Comparison of ENCODE assay signal across 20 cellular contexts in the genomic region with DNA sequence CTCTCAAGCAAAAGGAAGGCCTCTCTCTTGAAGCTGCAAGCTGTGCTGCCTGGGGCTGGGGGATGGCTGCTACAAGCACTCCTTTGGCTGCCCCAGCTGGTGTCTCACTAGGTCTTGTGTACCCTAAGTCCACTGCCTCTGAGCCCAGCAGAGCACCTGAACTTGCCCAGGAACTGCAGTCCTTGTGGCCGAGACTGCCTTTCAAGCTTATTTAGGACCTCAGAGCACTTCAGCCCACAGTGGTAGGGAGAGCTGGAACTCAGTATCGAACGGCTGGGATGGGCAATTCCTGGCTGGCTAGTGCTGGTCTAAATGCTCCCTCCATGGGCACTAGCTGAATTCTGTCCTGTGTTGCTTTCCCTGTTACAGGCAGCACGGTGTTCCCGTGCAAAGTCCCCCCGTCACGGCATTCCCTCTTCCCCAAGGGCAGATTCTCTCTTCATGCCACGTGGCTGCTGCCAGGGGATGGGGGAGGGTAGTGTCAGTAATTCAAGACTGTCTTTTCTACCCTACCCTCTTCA. TPM values are rescaled to one million over a fixed set of nuclear protein-coding genes. Genes with fewer than 3 reads are reported as not detected.
A peak's percentile ranks its signal among the peaks of the same experiment; 100 is the strongest.
DNase-seq lines count a peak whose midpoint lies in the region; ATAC-seq, FAIRE-seq and TF ChIP-seq lines count a peak whose summit lies in the region.
"Had no signal": no experiment of that assay in that cellular context is flagged by ENCODE, and none has a peak within 500 bp of the region (broad histone marks: within the 10 kb centered on the region; RNA-seq: fewer than 3 reads in every experiment).

No MANE protein-coding gene starts in this region.

- peaks cover 15% of the 10 kb centered on the region for H3K27me3 Mint-ChIP-seq in nephron progenitor cell (ENCODE audit: low read depth, poor library complexity)
- peaks cover 10% of the 10 kb centered on the region for H3K27me3 Mint-ChIP-seq in activated T-cell treated with anti-CD3 and anti-CD28 coated beads, Interleukin-2, amount 50 U/mL, for 72 hours (ENCODE audit: low read depth)

- H3K36me3 ChIP-seq in HepG2 (replicated peaks in 1 of 2; ENCODE audit: control insufficient read depth in 1 of 2, insufficient read depth in 2 of 2, low read length in 2 of 2) (no peaks in the 10 kb centered on the region), right lobe of liver (no peaks in the 10 kb centered on the region)

- H3K27me3 ChIP-seq in HepG2 (ENCODE audit: control insufficient read depth in 1 of 2, insufficient read depth in 2 of 2, low read length in 2 of 2) (no peaks in the 10 kb centered on the region), right lobe of liver (no peaks in the 10 kb centered on the region)

- POLR2A ChIA-PET in HepG2 (lab: Yijun Ruan, JAX) = interaction anchor here (1.0 to 2.9 kb wide), 6 partner anchors 10 to 194 kb away, joined by 3 to 34 read pairs (median 4); no protein-coding TSS in a partner anchor

- in situ Hi-C loops in HepG2 (cut with HindIII; ENCODE audit: extremely low pct_ligation_motif_present, low pct_unique_long_range_greater_than_20kb) = no loop called here

- H4K20me1 ChIP-seq in HepG2 (ENCODE audit: insufficient read depth, low read length) = no peaks in the 10 kb centered on the region

- intact Hi-C loops in HepG2 (cut with micrococcal nuclease; ENCODE audit: unreplicated experiment) (loop anchor here (5.0 kb wide), 1 partner anchor 33 kb away; no protein-coding TSS in a partner anchor), right lobe of liver (cut with DNase I) (no loop called here)

- peak overlapping the region; percentile 97 for H2AFZ ChIP-seq in HepG2 (ENCODE audit: low read length)

- peak overlapping the region; percentile 52 for H3K9ac ChIP-seq in HepG2 (ENCODE audit: insufficient read depth, low read depth, low read length)

- H3K27ac ChIP-seq in HepG2 (ENCODE audit: extremely low read length, insufficient read depth, low read length) = peak overlapping the region; percentile 57
- H3K27ac ChIP-seq in right lobe of liver = no peak overlapping the region
- H3K27ac ChIP-seq: HL-60 had no signal

- peaks cover 6% of the 10 kb centered on the region for H3K36me3 Mint-ChIP-seq in nephron progenitor cell (ENCODE audit: low read depth)
- H3K36me3 Mint-ChIP-seq in activated T-cell treated with anti-CD3 and anti-CD28 coated beads, Interleukin-2, amount 50 U/mL, for 72 hours (ENCODE audit: insufficient read depth in 2 of 2) = no peaks in the 10 kb centered on the region

- peak; percentile 82 for ATAC-seq in HepG2
- no peak for ATAC-seq in right lobe of liver
- ATAC-seq in activated T-cell treated with anti-CD3 and anti-CD28 coated beads, Interleukin-2, amount 50 U/mL, for 72 hours (replicated peaks in 1 of 2) = no peak
- no peak for ATAC-seq in GM18873 (IDR thresholded peaks at IDR 0.05; ENCODE audit: low FRiP score, unreplicated experiment)
- ATAC-seq in HG02798 (IDR thresholded peaks at IDR 0.05; ENCODE audit: poor library complexity, unreplicated experiment) = no peak

- H3K4me1 Mint-ChIP-seq in nephron progenitor cell = peaks cover 15% of the 10 kb centered on the region
- H3K4me1 Mint-ChIP-seq in activated T-cell treated with anti-CD3 and anti-CD28 coated beads, Interleukin-2, amount 50 U/mL, for 72 hours (ENCODE audit: low read depth) = no peaks in the 10 kb centered on the region
- H3K4me1 Mint-ChIP-seq: CD4-positive, CD25-positive, alpha-beta regulatory T cell had no signal

- no peak overlapping the region for H3K4me3 Mint-ChIP-seq in nephron progenitor cell
- H3K4me3 Mint-ChIP-seq in activated T-cell treated with anti-CD3 and anti-CD28 coated beads, Interleukin-2, amount 50 U/mL, for 72 hours = no peak overlapping the region
- H3K4me3 Mint-ChIP-seq: CD4-positive, CD25-positive, alpha-beta regulatory T cell had no signal

- TF ChIP-seq POLR2A in HepG2 (IDR thresholded peaks at IDR 0.05; ENCODE audit: insufficient read depth in 1 of 2, low read depth in 2 of 2, low read length in 2 of 2) (peak; percentile 49 to 53; a peak in 2 of 4 replicates), right lobe of liver (IDR thresholded peaks at IDR 0.05) (no peak)

- H3K4me1 ChIP-seq in HepG2 (ENCODE audit: insufficient read depth, low read length) (peaks cover 43% of the 10 kb centered on the region), right lobe of liver (no peaks in the 10 kb centered on the region)

- WGBS in HepG2 (ENCODE audit: low lambda C conversion rate) = 27% methylated on average over 8 of the region's 8 CpGs
- WGBS in right lobe of liver (ENCODE audit: insufficient coverage, low coverage, low lambda C conversion rate, missing lambda C conversion rate) = 66% methylated on average over 2 of the region's 8 CpGs

- no peaks in the 10 kb centered on the region for H3K9me3 ChIP-seq in HepG2 (ENCODE audit: low read length)
- H3K9me3 ChIP-seq in right lobe of liver = no peaks in the 10 kb centered on the region

- no peaks in the 10 kb centered on the region for H3K79me2 ChIP-seq in HepG2 (ENCODE audit: insufficient read depth, low read length)

- peak overlapping the region; percentile 53 for H3K27ac Mint-ChIP-seq in nephron progenitor cell
- no peak overlapping the region for H3K27ac Mint-ChIP-seq in activated T-cell treated with anti-CD3 and anti-CD28 coated beads, Interleukin-2, amount 50 U/mL, for 72 hours
- H3K27ac Mint-ChIP-seq: CD4-positive, CD25-positive, alpha-beta regulatory T cell had no signal

- H3K9me3 Mint-ChIP-seq in nephron progenitor cell = peaks cover 42% of the 10 kb centered on the region
- H3K9me3 Mint-ChIP-seq in activated T-cell treated with anti-CD3 and anti-CD28 coated beads, Interleukin-2, amount 50 U/mL, for 72 hours = peaks cover under 1 to 4% of the 10 kb centered on the region in 2 donors

- TF ChIP-seq RAD21 in HepG2 (CRISPR knock-in tag; IDR thresholded peaks at IDR 0.05) = no peak

- TF ChIP-seq CTCF in HepG2 (CRISPR knock-in tag; IDR thresholded peaks at IDR 0.05) (peak; percentile 25; the same call in 1 of the 2 replicates), right lobe of liver (IDR thresholded peaks at IDR 0.05) (no peak), nephron progenitor cell (IDR thresholded peaks at IDR 0.05) (no peak)

- CTCF ChIA-PET in HepG2 (lab: Yijun Ruan, JAX; ENCODE audit: low intra/inter-chr PET ratio, low total read pairs) = no interaction called here

- BruUV-seq in HepG2 (replicated peaks; lab: Mats Ljungman, UMichigan) = no TSS peak

- H3K4me2 ChIP-seq in HepG2 (ENCODE audit: low read depth, low read length) = peak overlapping the region; percentile 67

- H3K4me3 ChIP-seq in HepG2 (replicated peaks in 1 of 3; ENCODE audit: insufficient read depth in 1 of 3, low read depth in 2 of 3, low read length in 3 of 3) (peak overlapping the region in 1 of 3 experiments; percentile 30; a peak in 1 of 6 replicates), right lobe of liver (no peak overlapping the region)

- TF ChIP-seq EP300 in HepG2 (IDR thresholded peaks at IDR 0.05; ENCODE audit: low read depth in 2 of 2, low read length in 2 of 2) = no peak; a peak in 1 of 4 replicates
- TF ChIP-seq EP300 in HepG2 (CRISPR knock-in tag; IDR thresholded peaks at IDR 0.05; ENCODE audit: borderline replicate concordance) = no peak; the same call in 1 of the 2 replicates

- FAIRE-seq in HepG2 (lab: Jason Lieb, UNC) = peak; percentile 65
- FAIRE-seq: G401.6, GM12891 had no signal

- peak; percentile 58 for DNase-seq in HepG2 (ENCODE audit: low spot score)
- no peak for DNase-seq in right lobe of liver
- DNase-seq in ecto neural progenitor cell (ENCODE audit: low spot score) = peak; percentile 49
- DNase-seq in nephron progenitor cell = no peak
- DNase-seq in activated T-cell treated with anti-CD3 and anti-CD28 coated beads, Interleukin-2, amount 50 U/mL, for 72 hours = no peak
- no peak for DNase-seq in cortex of kidney (lab: John Stamatoyannopoulos, UW)
- DNase-seq: ACHN; CD4-positive, CD25-positive, alpha-beta regulatory T cell; DMS79; Kasumi-1; NCI-H1930; NCI-H2171; NCI-H446 treated with DMSO at 0.1 percent for 48 hours; NCI-H82; SHP77 had no signal

RNA-seq across cellular contexts. Expression of a gene that starts 25.9 kb away (rescaled TPM):
- total RNA-seq in HepG2 (2016; rRNA removed; fragmentation: Illumina TruSeq; extraction: Trizol) (0.15 TPM in 2 replicates), right lobe of liver (not detected)
- total RNA-seq in HepG2 (2016; cell fraction: cytosol; rRNA removed; fragmentation: Illumina TruSeq; extraction: Trizol; ENCODE audit: low read depth) = 0.53 and 1.1 TPM in 2 replicates
- total RNA-seq in HepG2 (2016; cell fraction: insoluble cytoplasmic fraction; rRNA removed; fragmentation: Illumina TruSeq; extraction: Trizol) = 0.28 TPM in 1 of 2 replicates, not detected in the other
- 0.34 and 0.71 TPM in 2 replicates for total RNA-seq in HepG2 (2016; cell fraction: membrane; rRNA removed; fragmentation: Illumina TruSeq; extraction: Trizol)
- 0.41 and 0.75 TPM in 2 replicates for total RNA-seq in HepG2 (2016; cell fraction: nucleus; rRNA removed; fragmentation: Illumina TruSeq; extraction: Trizol)
- 0.11 and 0.20 TPM in 2 replicates for polyA plus RNA-seq in HepG2 (2011; rRNA removed)
- not detected in 2 replicates for polyA plus RNA-seq in HepG2 (2011; cell fraction: cytosol; rRNA removed)
- 0.19 and 0.80 TPM in 2 replicates for polyA plus RNA-seq in HepG2 (2011; cell fraction: nucleus; rRNA removed)
- 0.17 and 0.27 TPM in 2 replicates for polyA plus RNA-seq in HepG2 (2012)
- not detected in 2 replicates for polyA plus RNA-seq in HepG2 (2016; cell fraction: cytosol; fragmentation: Illumina TruSeq; extraction: Trizol; ENCODE audit: low read depth)
- polyA plus RNA-seq in HepG2 (2016; cell fraction: insoluble cytoplasmic fraction; fragmentation: Illumina TruSeq; extraction: Trizol; ENCODE audit: low read depth) = not detected in 2 replicates
- not detected in 2 replicates for polyA plus RNA-seq in HepG2 (2016; cell fraction: membrane; fragmentation: Illumina TruSeq; extraction: Trizol; ENCODE audit: low read depth)
- polyA plus RNA-seq in HepG2 (2016; cell fraction: nucleus; fragmentation: Illumina TruSeq; extraction: Trizol; ENCODE audit: insufficient read depth, low read depth) = not detected in 2 replicates
- polyA minus RNA-seq in HepG2 (2011; rRNA and poly(A)+ RNA removed; ENCODE audit: low replicate concordance) = 0.23 and 0.32 TPM in 2 replicates
- polyA minus RNA-seq in HepG2 (2011; cell fraction: cytosol; rRNA and poly(A)+ RNA removed) = not detected in 2 replicates
- 1.5 and 2.6 TPM in 2 replicates for polyA minus RNA-seq in HepG2 (2011; cell fraction: nucleus; rRNA and poly(A)+ RNA removed)
- not detected for total RNA-seq in activated T-cell treated with anti-CD3 and anti-CD28 coated beads, Interleukin-2, amount 50 U/mL, for 72 hours
- polyA plus RNA-seq: CD4-positive, CD25-positive, alpha-beta regulatory T cell had no signal

RNA-seq across cellular contexts. Expression of a gene that starts 47.1 kb away (rescaled TPM):
- 1,135 and 1,941 TPM in 2 replicates for total RNA-seq in HepG2 (2016; rRNA removed; fragmentation: Illumina TruSeq; extraction: Trizol)
- 204 and 218 TPM in 2 replicates for total RNA-seq in HepG2 (2016; cell fraction: cytosol; rRNA removed; fragmentation: Illumina TruSeq; extraction: Trizol; ENCODE audit: low read depth)
- total RNA-seq in HepG2 (2016; cell fraction: insoluble cytoplasmic fraction; rRNA removed; fragmentation: Illumina TruSeq; extraction: Trizol) = 1,133 and 2,031 TPM in 2 replicates
- 342 and 376 TPM in 2 replicates for total RNA-seq in HepG2 (2016; cell fraction: membrane; rRNA removed; fragmentation: Illumina TruSeq; extraction: Trizol)
- total RNA-seq in HepG2 (2016; cell fraction: nucleus; rRNA removed; fragmentation: Illumina TruSeq; extraction: Trizol) = 391 and 398 TPM in 2 replicates
- polyA plus RNA-seq in HepG2 (2011; rRNA removed) = 199 and 375 TPM in 2 replicates
- 180 and 322 TPM in 2 replicates for polyA plus RNA-seq in HepG2 (2011; cell fraction: cytosol; rRNA removed)
- 56.5 and 80.7 TPM in 2 replicates for polyA plus RNA-seq in HepG2 (2011; cell fraction: nucleus; rRNA removed)
- polyA plus RNA-seq in HepG2 (2012) = 523 and 688 TPM in 2 replicates
- 147 and 158 TPM in 2 replicates for polyA plus RNA-seq in HepG2 (2016; cell fraction: cytosol; fragmentation: Illumina TruSeq; extraction: Trizol; ENCODE audit: low read depth)
- 1,845 and 2,024 TPM in 2 replicates for polyA plus RNA-seq in HepG2 (2016; cell fraction: insoluble cytoplasmic fraction; fragmentation: Illumina TruSeq; extraction: Trizol; ENCODE audit: low read depth)
- 291 and 300 TPM in 2 replicates for polyA plus RNA-seq in HepG2 (2016; cell fraction: membrane; fragmentation: Illumina TruSeq; extraction: Trizol; ENCODE audit: low read depth)
- polyA plus RNA-seq in HepG2 (2016; cell fraction: nucleus; fragmentation: Illumina TruSeq; extraction: Trizol; ENCODE audit: insufficient read depth, low read depth) = 648 and 664 TPM in 2 replicates
- polyA minus RNA-seq in HepG2 (2011; rRNA and poly(A)+ RNA removed; ENCODE audit: low replicate concordance) = 41.7 and 64.0 TPM in 2 replicates
- polyA minus RNA-seq in HepG2 (2011; cell fraction: cytosol; rRNA and poly(A)+ RNA removed) = 133 and 146 TPM in 2 replicates
- polyA minus RNA-seq in HepG2 (2011; cell fraction: nucleus; rRNA and poly(A)+ RNA removed) = 169 and 178 TPM in 2 replicates
- 100 to 1,000 TPM; 130 to 301 (median 227) TPM for total RNA-seq in right lobe of liver
- total RNA-seq in activated T-cell treated with anti-CD3 and anti-CD28 coated beads, Interleukin-2, amount 50 U/mL, for 72 hours = 100 to 1,000 TPM; 272 to 296 TPM

Comparison
In these comparisons a context has a peak if more than half of its experiments do, and no peak if none do; other contexts are left out.
1. DNase-seq: peak in HepG2 (single experiment) and ecto neural progenitor cell (single experiment); none in right lobe of liver (0 of 3), nephron progenitor cell (single experiment), activated T-cell treated with anti-CD3 and anti-CD28 coated beads, Interleukin-2, amount 50 U/mL, for 72 hours (0 of 2) and cortex of kidney (single experiment).